ENCODE assay signal across 17 cellular contexts in the genomic region with DNA sequence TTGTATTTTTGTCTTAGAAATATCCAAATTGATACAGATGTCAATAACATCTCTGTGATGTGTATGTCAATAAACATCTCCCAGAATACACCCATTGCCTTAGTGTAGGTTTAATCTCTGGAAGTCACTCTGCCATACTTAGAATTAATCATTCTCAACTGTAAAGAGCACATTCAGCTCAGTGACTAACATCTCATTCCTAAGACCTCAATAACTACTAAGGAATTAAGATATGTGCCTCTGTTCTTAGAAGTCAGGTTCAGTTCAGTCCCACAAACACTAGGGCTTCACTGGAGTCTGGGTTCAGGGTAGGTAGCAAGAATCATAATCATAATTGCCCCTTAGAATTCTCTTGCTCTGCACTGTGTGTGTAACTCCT. TPM values are rescaled to one million over a fixed set of nuclear protein-coding genes. Genes with fewer than 3 reads are reported as not detected.
DNase-seq lines count a peak whose midpoint lies in the region; ATAC-seq, FAIRE-seq and TF ChIP-seq lines count a peak whose summit lies in the region.
"Had no signal": no experiment of that assay in that cellular context is flagged by ENCODE, and none has a peak within 500 bp of the region (broad histone marks: within the 10 kb centered on the region; RNA-seq: fewer than 3 reads in every experiment).

No MANE protein-coding gene starts in this region.

- no peak overlapping the region for H3K14ac ChIP-seq in neuronal stem cell (ENCODE audit: low read length)

- TF ChIP-seq POLR2A in A549 (IDR thresholded peaks at IDR 0.05; ENCODE audit: low read length) = no peak
- no peak for TF ChIP-seq POLR2A in GM12891 (IDR thresholded peaks at IDR 0.05; ENCODE audit: low read depth, low read length)
- no peak for TF ChIP-seq POLR2A in tibial nerve (IDR thresholded peaks at IDR 0.05)

- H3K9me3 Mint-ChIP-seq in activated naive CD8-positive, alpha-beta T cell treated with anti-CD3 and anti-CD28 coated beads, Interleukin-2, amount 50 U/mL, for 24 hours = no peaks in the 10 kb centered on the region
- H3K9me3 Mint-ChIP-seq: dendritic cell treated with granulocyte-macrophage colony-stimulating factor and Interleukin-4, amounts not matched to agents 40 ng/mL and 50 ng/mL, for 4 days had no signal

- H3K4me3 ChIP-seq in A549 (no peak overlapping the region), kidney epithelial cell (ENCODE audit: low read depth, low read length) (no peak overlapping the region), neuronal stem cell (ENCODE audit: low read length in 2 of 2) (no peak overlapping the region), tibial nerve (no peak overlapping the region)
- H3K4me3 ChIP-seq: thyroid gland had no signal

- peaks cover 35% of the 10 kb centered on the region for H3K4me1 Mint-ChIP-seq in activated naive CD8-positive, alpha-beta T cell treated with anti-CD3 and anti-CD28 coated beads, Interleukin-2, amount 50 U/mL, for 24 hours

- TF ChIP-seq RAD21 in A549 (conservative IDR thresholded peaks at IDR 0.05 in 1 of 2, IDR thresholded peaks at IDR 0.05 in 1 of 2) = no peak

- POLR2A ChIA-PET in A549 (lab: Yijun Ruan, JAX) = no interaction called here

- no peak overlapping the region for H2AK5ac ChIP-seq in neuronal stem cell (ENCODE audit: low read depth, low read length)

- H3K27ac Mint-ChIP-seq in activated naive CD8-positive, alpha-beta T cell treated with anti-CD3 and anti-CD28 coated beads, Interleukin-2, amount 50 U/mL, for 24 hours = peak overlapping the region; percentile 57
- H3K27ac Mint-ChIP-seq: dendritic cell treated with granulocyte-macrophage colony-stimulating factor and Interleukin-4, amounts not matched to agents 40 ng/mL and 50 ng/mL, for 4 days had no signal

- no peak overlapping the region for H2BK120ac ChIP-seq in neuronal stem cell (ENCODE audit: low read depth, low read length)

- H4K91ac ChIP-seq in neuronal stem cell (ENCODE audit: low read depth, low read length, poor library complexity) = no peak overlapping the region

- no peak overlapping the region for H2AFZ ChIP-seq in neuronal stem cell (ENCODE audit: low read length)

- H3K79me1 ChIP-seq in neuronal stem cell (ENCODE audit: low read depth, low read length) = no peaks in the 10 kb centered on the region

- no peak overlapping the region for H2BK15ac ChIP-seq in neuronal stem cell (ENCODE audit: low read length)

- H3K4me1 ChIP-seq in A549 = peaks cover 42% of the 10 kb centered on the region
- no peaks in the 10 kb centered on the region for H3K4me1 ChIP-seq in neuronal stem cell (ENCODE audit: control insufficient read depth in 2 of 2, insufficient read depth in 1 of 2, low read depth in 1 of 2, low read length in 2 of 2)
- H3K4me1 ChIP-seq in tibial nerve = peaks cover 0 to 20% (median 4%) of the 10 kb centered on the region in 4 donors
- H3K4me1 ChIP-seq: thyroid gland had no signal

- no peak overlapping the region for H3K9ac ChIP-seq in neuronal stem cell (ENCODE audit: low read depth, low read length, poor library complexity)

- no peak overlapping the region for H4K8ac ChIP-seq in neuronal stem cell (ENCODE audit: low read depth, low read length)

- no peak overlapping the region for H2BK5ac ChIP-seq in neuronal stem cell (ENCODE audit: low read length)

- DNase-seq in A549 (ENCODE audit: low read depth in 1 of 2, low spot score in 1 of 2) (no peak), GM12891 (ENCODE audit: insufficient read length, low spot score) (no peak), kidney epithelial cell (ENCODE audit: low read depth) (peak; percentile 67), neuronal stem cell (ENCODE audit: low spot score) (no peak), tibial nerve (ENCODE audit: low spot score in 2 of 2) (no peak), RPMI8226 (no peak)
- no peak for DNase-seq in activated naive CD8-positive, alpha-beta T cell treated with anti-CD3 and anti-CD28 coated beads, Interleukin-2, amount 50 U/mL, for 24 hours
- DNase-seq: amniotic stem cell; DMS 273 treated with DMSO at 0.1 percent for 48 hours; mammary epithelial cell; NCI-H2171 treated with DMSO at 0.1 percent for 48 hours; NK-92 treated with Interleukin-12 subunit alpha and Interleukin-12 subunit beta, amount 100 ng/mL, for 24 hours; occipital lobe; stimulated activated CD4-positive, alpha-beta T cell treated with anti-CD3 and anti-CD28 coated beads, Interleukin-15, amount 100 ng/mL, for 24 hours; thyroid gland had no signal

- H3K9me3 ChIP-seq in A549 (no peaks in the 10 kb centered on the region), neuronal stem cell (replicated peaks in 1 of 2; ENCODE audit: control insufficient read depth in 2 of 2, insufficient read depth in 1 of 2, low read depth in 1 of 2, low read length in 2 of 2) (no peaks in the 10 kb centered on the region), tibial nerve (no peaks in the 10 kb centered on the region)
- H3K9me3 ChIP-seq: thyroid gland had no signal

- ATAC-seq in A549 = peak; percentile 39 to 47; a peak in 4 of 6 replicates
- no peak for ATAC-seq in activated naive CD8-positive, alpha-beta T cell treated with anti-CD3 and anti-CD28 coated beads, Interleukin-2, amount 50 U/mL, for 24 hours
- no peak for ATAC-seq in GM21367 (IDR thresholded peaks at IDR 0.05; ENCODE audit: unreplicated experiment)

- no peak overlapping the region for H3K23ac ChIP-seq in neuronal stem cell (ENCODE audit: low read depth, low read length, poor library complexity)

- H3K4me2 ChIP-seq in A549 (peak overlapping the region; percentile 36; the same call in 2 of the 3 replicates), neuronal stem cell (ENCODE audit: insufficient read depth, low read length, poor library complexity, severe bottlenecking) (no peak overlapping the region)

- H3K27me3 ChIP-seq in kidney epithelial cell (ENCODE audit: control insufficient read depth, insufficient read depth, low read length) (no peaks in the 10 kb centered on the region), neuronal stem cell (ENCODE audit: control insufficient read depth in 3 of 3, insufficient read depth in 3 of 3, low read depth in 1 of 3, low read length in 3 of 3) (no peaks in the 10 kb centered on the region), tibial nerve (no peaks in the 10 kb centered on the region)
- H3K27me3 ChIP-seq: thyroid gland had no signal

- TF ChIP-seq CTCF in A549 (IDR thresholded peaks at IDR 0.05) (no peak), kidney epithelial cell (IDR thresholded peaks at IDR 0.05; ENCODE audit: insufficient read depth, low read length, poor library complexity, severe bottlenecking) (no peak), tibial nerve (IDR thresholded peaks at IDR 0.05) (no peak)

- peaks cover 39% of the 10 kb centered on the region for H3K36me3 Mint-ChIP-seq in activated naive CD8-positive, alpha-beta T cell treated with anti-CD3 and anti-CD28 coated beads, Interleukin-2, amount 50 U/mL, for 24 hours (ENCODE audit: low read depth)

- H2BK12ac ChIP-seq in neuronal stem cell (ENCODE audit: low read length) = no peak overlapping the region

- no peak overlapping the region for H3K18ac ChIP-seq in neuronal stem cell (ENCODE audit: low read length)

- no peak overlapping the region for H3K4ac ChIP-seq in neuronal stem cell (ENCODE audit: low read length)

- no peak for FAIRE-seq in A549 (lab: Jason Lieb, UNC)
- peak; percentile 20 for FAIRE-seq in GM12891 (lab: Jason Lieb, UNC)

- CTCF ChIA-PET in A549 (lab: Yijun Ruan, JAX) = no interaction called here

- TF ChIP-seq EP300 in A549 (IDR thresholded peaks at IDR 0.05) (no peak), tibial nerve (IDR thresholded peaks at IDR 0.05) (no peak)

- H3K27me3 Mint-ChIP-seq in activated naive CD8-positive, alpha-beta T cell treated with anti-CD3 and anti-CD28 coated beads, Interleukin-2, amount 50 U/mL, for 24 hours = no peaks in the 10 kb centered on the region
- H3K27me3 Mint-ChIP-seq: dendritic cell treated with granulocyte-macrophage colony-stimulating factor and Interleukin-4, amounts not matched to agents 40 ng/mL and 50 ng/mL, for 4 days had no signal

- H3K27ac ChIP-seq in A549 (0 out of 6 replicates have a peak overlapping the region, but pooled peaks of 1 of the 2 experiments have one; percentile 11), neuronal stem cell (replicated peaks; ENCODE audit: low read length) (no peak overlapping the region), tibial nerve (no peak overlapping the region)
- H3K27ac ChIP-seq: thyroid gland had no signal

- H3K4me3 Mint-ChIP-seq in activated naive CD8-positive, alpha-beta T cell treated with anti-CD3 and anti-CD28 coated beads, Interleukin-2, amount 50 U/mL, for 24 hours = no peak overlapping the region
- H3K4me3 Mint-ChIP-seq: dendritic cell treated with granulocyte-macrophage colony-stimulating factor and Interleukin-4, amounts not matched to agents 40 ng/mL and 50 ng/mL, for 4 days had no signal

- H3K36me3 ChIP-seq in kidney epithelial cell (ENCODE audit: control insufficient read depth, insufficient read depth, low read length) = no peaks in the 10 kb centered on the region
- peaks cover 5 to 82% of the 10 kb centered on the region in 2 donors for H3K36me3 ChIP-seq in neuronal stem cell (replicated peaks in 1 of 2; ENCODE audit: control insufficient read depth in 2 of 2, insufficient read depth in 2 of 2, low read length in 2 of 2)
- peaks cover 0 to 87% (median 0%) of the 10 kb centered on the region in 3 donors for H3K36me3 ChIP-seq in tibial nerve

TF ChIP-seq in A549, 52 proteins besides CTCF, POLR2A, EP300 and RAD21 (continues in another document):
- TF ChIP-seq CBX8 (IDR thresholded peaks at IDR 0.05) (no peak), EHMT2 (IDR thresholded peaks at IDR 0.05; ENCODE audit: low read depth) (no peak), MYC (IDR thresholded peaks at IDR 0.05; ENCODE audit: borderline replicate concordance, low read length) (no peak)

TF ChIP-seq in GM12891, 5 proteins besides CTCF, POLR2A, EP300 and RAD21:
- TF ChIP-seq SPI1 (IDR thresholded peaks at IDR 0.05; ENCODE audit: low read depth, low read length) (no peak), POLR2AphosphoS5 (IDR thresholded peaks at IDR 0.05; ENCODE audit: low read depth, low read length) (no peak), POU2F2 (IDR thresholded peaks at IDR 0.05; ENCODE audit: low read depth, low read length) (no peak), TAF1 (IDR thresholded peaks at IDR 0.05; ENCODE audit: low read depth, low read length) (no peak), PAX5 (IDR thresholded peaks at IDR 0.05; ENCODE audit: insufficient read depth, low read length, severe bottlenecking) (no peak)
TF ChIP-seq in GM12891: peak in this region for 0.

RNA-seq across cellular contexts. Expression of a gene that starts 31.7 kb away (rescaled TPM):
- 16.7 and 25.9 TPM in 2 replicates for polyA plus RNA-seq in A549 (2011; rRNA removed)
- polyA plus RNA-seq in A549 (2012; cell fraction: cytosol; rRNA removed) = 7.8 and 9.5 TPM in 2 replicates
- polyA plus RNA-seq in A549 (2012; cell fraction: nucleus; rRNA removed) = 7.4 and 10.6 TPM in 2 replicates
- 10.5 to 12.1 TPM (median 11.6 TPM) in 3 replicates for polyA plus RNA-seq in A549 (2017; fragmentation: RNase III; extraction: RNeasy Plus Mini Kit Qiagen cat#74134 plus additional on column Dnase treatment)
- polyA minus RNA-seq in A549 (2011; rRNA and poly(A)+ RNA removed) = 14.5 and 17.2 TPM in 2 replicates
- polyA plus RNA-seq in GM12891 (2012; ENCODE audit: low read depth, missing spikeins) = 33.7 TPM
- total RNA-seq in kidney epithelial cell = 158 and 172 TPM in 2 replicates
- polyA plus RNA-seq in neuronal stem cell (2013, experiment 1 of 2) = 22.3 TPM
- 22.8 TPM for polyA plus RNA-seq in neuronal stem cell (2013, experiment 2 of 2)
- total RNA-seq in tibial nerve = 10 to 100 TPM; 22.1 to 33.7 (median 24.9) TPM

Comparison
In these comparisons a context has a peak if more than half of its experiments do, and no peak if none do; other contexts are left out.
1. ATAC-seq: peak in A549 (2 of 2); none in activated naive CD8-positive, alpha-beta T cell treated with anti-CD3 and anti-CD28 coated beads, Interleukin-2, amount 50 U/mL, for 24 hours (single experiment) and GM21367 (single experiment).